In the genomic region with DNA sequence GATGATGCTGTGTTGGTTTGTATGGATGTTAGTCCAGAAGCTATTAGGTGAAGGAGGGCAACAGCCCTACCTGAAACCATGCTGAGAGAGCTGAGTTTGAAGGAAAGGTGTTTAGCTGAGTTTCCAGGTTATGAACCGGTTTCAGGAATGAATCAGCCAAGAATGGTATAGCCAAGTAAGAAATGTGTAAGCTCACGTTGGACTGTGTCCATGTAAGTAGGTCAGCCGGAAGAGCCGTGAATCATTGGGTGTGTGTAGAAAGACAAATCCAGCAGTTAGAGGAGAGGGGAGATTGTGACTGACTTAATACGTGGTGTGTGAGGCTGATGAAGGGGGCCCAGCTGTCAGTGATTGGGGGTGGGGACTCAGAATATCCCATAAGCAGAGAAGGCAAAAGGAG, we compare ENCODE assay signal across 19 cellular contexts.
A peak's percentile ranks its signal among the peaks of the same experiment; 100 is the strongest.
DNase-seq lines count a peak whose midpoint lies in the region; ATAC-seq, FAIRE-seq and TF ChIP-seq lines count a peak whose summit lies in the region.
"Had no signal": no experiment of that assay in that cellular context is flagged by ENCODE, and none has a peak within 500 bp of the region (broad histone marks: within the 10 kb centered on the region; RNA-seq: fewer than 3 reads in every experiment).

No MANE protein-coding gene starts in this region.

- H3K18ac ChIP-seq in mesendoderm (ENCODE audit: low read length) = no peak overlapping the region

- H2BK5ac ChIP-seq in mesendoderm (ENCODE audit: low read length) = no peak overlapping the region

- H3K9ac ChIP-seq in mesendoderm (ENCODE audit: low read length) (no peak overlapping the region), HepG2 (ENCODE audit: insufficient read depth, low read depth, low read length) (no peak overlapping the region)

- no peaks in the 10 kb centered on the region for H3K79me2 ChIP-seq in mesendoderm (ENCODE audit: control insufficient read depth, insufficient read depth, low read length)
- no peaks in the 10 kb centered on the region for H3K79me2 ChIP-seq in HepG2 (ENCODE audit: insufficient read depth, low read length)

- H3K9me3 ChIP-seq in RWPE2 (ENCODE audit: severe bottlenecking) (no peaks in the 10 kb centered on the region), esophagus (ENCODE audit: control insufficient read depth in 2 of 2, insufficient read depth in 1 of 2, low read depth in 1 of 2, low read length in 1 of 2) (no peaks in the 10 kb centered on the region), HepG2 (ENCODE audit: low read length) (no peaks in the 10 kb centered on the region), BE2C (no peaks in the 10 kb centered on the region)
- H3K9me3 ChIP-seq: A549, SJSA1 had no signal

- H3K56ac ChIP-seq in mesendoderm (ENCODE audit: low read length) = peak overlapping the region; percentile 25

- H4K20me1 ChIP-seq in HepG2 (ENCODE audit: insufficient read depth, low read length) = no peaks in the 10 kb centered on the region

- H3K23ac ChIP-seq in mesendoderm (ENCODE audit: low read length) = no peak overlapping the region

- in situ Hi-C loops in HepG2 (cut with HindIII; ENCODE audit: extremely low pct_ligation_motif_present, low pct_unique_long_range_greater_than_20kb) = no loop called here

- H3K36me3 ChIP-seq in RWPE2 (ENCODE audit: low read depth) = no peaks in the 10 kb centered on the region
- H3K36me3 ChIP-seq in esophagus (ENCODE audit: control insufficient read depth in 2 of 2, insufficient read depth in 2 of 2, low read length in 1 of 2) = no peaks in the 10 kb centered on the region
- no peaks in the 10 kb centered on the region for H3K36me3 ChIP-seq in mesendoderm (ENCODE audit: control insufficient read depth, insufficient read depth, low read length)
- H3K36me3 ChIP-seq in HepG2 (replicated peaks in 1 of 2; ENCODE audit: control insufficient read depth in 1 of 2, insufficient read depth in 2 of 2, low read length in 2 of 2) = no peaks in the 10 kb centered on the region
- H3K36me3 ChIP-seq in BE2C = no peaks in the 10 kb centered on the region
- H3K36me3 ChIP-seq: SJSA1 had no signal

- TF ChIP-seq CTCF in RWPE2 (IDR thresholded peaks at IDR 0.05; ENCODE audit: poor library complexity, severe bottlenecking) (no peak), HepG2 (CRISPR knock-in tag; IDR thresholded peaks at IDR 0.05) (no peak), BE2C (IDR thresholded peaks at IDR 0.05; ENCODE audit: low read depth, low read length) (no peak)

- POLR2A ChIA-PET in HepG2 (lab: Yijun Ruan, JAX) = no interaction called here

- H3K4ac ChIP-seq in mesendoderm (ENCODE audit: low read depth, low read length) = no peak overlapping the region

- H2BK15ac ChIP-seq in mesendoderm (replicated peaks; ENCODE audit: low read depth) = no peak overlapping the region

- H4K5ac ChIP-seq in mesendoderm (ENCODE audit: low read length) = no peak overlapping the region

- no peak for TF ChIP-seq EP300 in HepG2 (IDR thresholded peaks at IDR 0.05; ENCODE audit: low read depth in 2 of 2, low read length in 2 of 2)
- TF ChIP-seq EP300 in HepG2 (CRISPR knock-in tag; IDR thresholded peaks at IDR 0.05; ENCODE audit: borderline replicate concordance) = no peak

- H3K27me3 ChIP-seq in RWPE2 (ENCODE audit: insufficient read depth, poor library complexity, severe bottlenecking) (no peaks in the 10 kb centered on the region), esophagus (ENCODE audit: control insufficient read depth in 1 of 2, insufficient read depth in 2 of 2, low read length in 2 of 2) (no peaks in the 10 kb centered on the region), mesendoderm (ENCODE audit: insufficient read depth, low read length, poor library complexity) (no peaks in the 10 kb centered on the region), HepG2 (ENCODE audit: control insufficient read depth in 1 of 2, insufficient read depth in 2 of 2, low read length in 2 of 2) (no peaks in the 10 kb centered on the region), BE2C (no peaks in the 10 kb centered on the region)
- H3K27me3 ChIP-seq: SJSA1 had no signal

- TF ChIP-seq POLR2A in H54 (IDR thresholded peaks at IDR 0.05; ENCODE audit: low read depth, low read length) = no peak
- TF ChIP-seq POLR2A in HepG2 (IDR thresholded peaks at IDR 0.05; ENCODE audit: insufficient read depth in 1 of 2, low read depth in 2 of 2, low read length in 2 of 2) = no peak

- H3K27ac ChIP-seq in RWPE2 (ENCODE audit: poor library complexity, severe bottlenecking) = peak overlapping the region; percentile 35
- peak overlapping the region; percentile 76 to 77 for H3K27ac ChIP-seq in esophagus (ENCODE audit: low read depth in 2 of 2, low read length in 1 of 2)
- no peak overlapping the region for H3K27ac ChIP-seq in mesendoderm (ENCODE audit: low read depth, low read length)
- H3K27ac ChIP-seq in HepG2 (ENCODE audit: extremely low read length, insufficient read depth, low read length) = no peak overlapping the region
- H3K27ac ChIP-seq: A549, SJSA1 had no signal

- H3K4me1 ChIP-seq in RWPE2 (ENCODE audit: insufficient read depth, poor library complexity, severe bottlenecking) = peaks cover 9% of the 10 kb centered on the region
- H3K4me1 ChIP-seq in esophagus (ENCODE audit: control insufficient read depth in 2 of 2, insufficient read depth in 2 of 2, low read length in 1 of 2) = peaks cover 2 to 3% of the 10 kb centered on the region in 2 donors
- no peaks in the 10 kb centered on the region for H3K4me1 ChIP-seq in mesendoderm (ENCODE audit: control insufficient read depth, low read depth, low read length)
- no peaks in the 10 kb centered on the region for H3K4me1 ChIP-seq in HepG2 (ENCODE audit: insufficient read depth, low read length)
- no peaks in the 10 kb centered on the region for H3K4me1 ChIP-seq in BE2C
- H3K4me1 ChIP-seq: A549, SJSA1 had no signal

- FAIRE-seq in H54 (lab: Jason Lieb, UNC) = peak; percentile 86
- FAIRE-seq in HepG2 (lab: Jason Lieb, UNC) = no peak
- FAIRE-seq: A549, GM12892 had no signal

- DNase-seq in H54 (ENCODE audit: insufficient read length, low spot score) (peak; percentile 19), RWPE2 (ENCODE audit: low spot score) (no peak), mesendoderm (no peak), HepG2 (ENCODE audit: low spot score) (no peak), cerebellar nuclear complex (lab: John Stamatoyannopoulos, UW) (no peak), COLO829 (ENCODE audit: low spot score) (no peak), BE2C (no peak)
- DNase-seq: C1 segment of cervical spinal cord; GF-D8; Karpas-422; NCI-H1105 treated with DMSO at 0.1 percent for 48 hours; NCI-H1694 treated with DMSO at 0.1 percent for 48 hours; NCI-H446 treated with DMSO at 0.1 percent for 48 hours; NK-92 treated with Interleukin-12 subunit alpha and Interleukin-12 subunit beta, amount 100 ng/mL, for 24 hours had no signal

- BruUV-seq in HepG2 (replicated peaks; lab: Mats Ljungman, UMichigan) = no TSS peak

- CTCF ChIA-PET in HepG2 (lab: Yijun Ruan, JAX; ENCODE audit: low intra/inter-chr PET ratio, low total read pairs) = no interaction called here

- H3K4me2 ChIP-seq in mesendoderm (ENCODE audit: low read length) (no peak overlapping the region), HepG2 (ENCODE audit: low read depth, low read length) (no peak overlapping the region)
- H3K4me2 ChIP-seq: A549, GM23338 had no signal

- ATAC-seq in RWPE2 (ENCODE audit: low read depth) (peak; percentile 80), HepG2 (no peak)
- ATAC-seq: A549, GM23338 had no signal

- H4K8ac ChIP-seq in mesendoderm (ENCODE audit: low read depth, low read length) = no peak overlapping the region

- no peaks in the 10 kb centered on the region for H3K79me1 ChIP-seq in mesendoderm (ENCODE audit: low read length)

- no peak overlapping the region for H2BK120ac ChIP-seq in mesendoderm (ENCODE audit: low read depth, low read length)

- H2AK5ac ChIP-seq in mesendoderm (ENCODE audit: low read length) = no peak overlapping the region

- no peak overlapping the region for H2AFZ ChIP-seq in HepG2 (ENCODE audit: low read length)
- H2AFZ ChIP-seq: GM23338 had no signal

- 62 to 67% methylated on average over 5 of the region's 5 CpGs for WGBS in esophagus, 2 donors
- WGBS in mesendoderm (ENCODE audit: extremely low coverage, insufficient coverage, low lambda C conversion rate) = no CpG with 5 or more reads among the region's 5 CpGs
- whole genome bisulfite sequencing in HepG2 (ENCODE audit: low lambda C conversion rate) = 98% methylated on average over 5 of the region's 5 CpGs

- intact Hi-C loops in HepG2 (cut with micrococcal nuclease; ENCODE audit: unreplicated experiment) = no loop called here

- TF ChIP-seq RAD21 in HepG2 (CRISPR knock-in tag; IDR thresholded peaks at IDR 0.05) = no peak

- no peak overlapping the region for H3K4me3 ChIP-seq in RWPE2 (ENCODE audit: severe bottlenecking)
- no peak overlapping the region for H3K4me3 ChIP-seq in esophagus (ENCODE audit: low read depth in 1 of 2, low read length in 2 of 2)
- no peak overlapping the region for H3K4me3 ChIP-seq in mesendoderm (ENCODE audit: low read length)
- no peak overlapping the region for H3K4me3 ChIP-seq in HepG2 (replicated peaks in 1 of 3; ENCODE audit: insufficient read depth in 1 of 3, low read depth in 2 of 3, low read length in 3 of 3)
- no peak overlapping the region for H3K4me3 ChIP-seq in BE2C (ENCODE audit: low read depth, low read length)
- H3K4me3 ChIP-seq: A549, GM23338, SJSA1 had no signal

TF ChIP-seq in HepG2, 621 proteins besides CTCF, POLR2A, EP300 and RAD21:
- TF ChIP-seq ZNF326 (CRISPR knock-in tag; IDR thresholded peaks at IDR 0.05; ENCODE audit: borderline replicate concordance) = no peak

Comparison
In these comparisons a context has a peak if more than half of its experiments do, and no peak if none do; other contexts are left out.
1. H3K27ac ChIP-seq: peak in RWPE2 (single experiment) and esophagus (2 of 2); none in mesendoderm (single experiment) and HepG2 (single experiment).